ENCODE assay signal across 1 cellular context in genomic region chr21:44866780-44867179, GRCh38.
TF ChIP-seq lines count a peak whose summit lies in the region.

No MANE protein-coding gene starts in this region.

TF ChIP-seq in GM23338, 12 proteins besides CTCF, POLR2A, EP300 and RAD21 (continued from another document):
- TF ChIP-seq ZNF462 (CRISPR knock-in tag; IDR thresholded peaks at IDR 0.05) (no peak), EZH2phosphoT487 (IDR thresholded peaks at IDR 0.05; ENCODE audit: unreplicated experiment) (no peak)
TF ChIP-seq in GM23338: peak in this region for 0.
